3 cellular contexts compared by ENCODE assay signal in the genomic region with DNA sequence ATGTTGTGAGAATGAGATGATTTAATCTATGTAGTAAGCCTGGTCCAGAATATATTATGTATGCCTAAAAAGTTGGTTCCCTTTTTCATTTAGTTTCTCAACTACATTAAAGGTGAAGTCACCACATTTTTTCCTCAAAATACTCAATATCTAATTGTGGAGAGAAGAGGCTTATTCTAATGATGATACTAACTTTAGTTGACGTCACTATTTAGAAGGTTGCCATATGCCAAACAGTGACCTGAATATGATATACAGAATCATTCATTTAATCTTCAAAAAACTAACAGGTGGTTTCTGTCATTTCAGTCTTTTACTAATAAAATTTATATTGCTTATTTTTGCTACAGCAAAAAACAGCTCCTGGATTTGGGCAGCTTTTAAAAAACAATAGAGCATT.
A peak's percentile ranks its signal among the peaks of the same experiment; 100 is the strongest.
TF ChIP-seq lines count a peak whose summit lies in the region.

No MANE protein-coding gene starts in this region.

TF ChIP-seq in HepG2, 621 proteins besides CTCF, POLR2A, EP300 and RAD21:
- TF ChIP-seq CREB1 (IDR thresholded peaks at IDR 0.05) (peak; percentile 66; the same call in 1 of the 2 replicates), CREB1 (CRISPR knock-in tag; IDR thresholded peaks at IDR 0.05) (no peak), GABPA (IDR thresholded peaks at IDR 0.05; ENCODE audit: low read depth, low read length) (no peak), GABPA (CRISPR knock-in tag; IDR thresholded peaks at IDR 0.05; ENCODE audit: low read depth) (no peak), ZHX1 (CRISPR knock-in tag; IDR thresholded peaks at IDR 0.05; ENCODE audit: low read depth) (no peak), ZBTB4 (CRISPR knock-in tag; IDR thresholded peaks at IDR 0.05; ENCODE audit: borderline replicate concordance) (no peak), KLF6 (CRISPR knock-in tag; IDR thresholded peaks at IDR 0.05) (no peak), ATF7 (IDR thresholded peaks at IDR 0.05) (peak; percentile 73), ATF7 (CRISPR knock-in tag; IDR thresholded peaks at IDR 0.05) (no peak), ZFP36L1 (CRISPR knock-in tag; IDR thresholded peaks at IDR 0.05) (no peak), KAT7 (CRISPR knock-in tag; IDR thresholded peaks at IDR 0.05; ENCODE audit: borderline replicate concordance) (no peak)

TF ChIP-seq in HEK293, 187 proteins besides CTCF, POLR2A, EP300 and RAD21:
- TF ChIP-seq, protein P1, sequence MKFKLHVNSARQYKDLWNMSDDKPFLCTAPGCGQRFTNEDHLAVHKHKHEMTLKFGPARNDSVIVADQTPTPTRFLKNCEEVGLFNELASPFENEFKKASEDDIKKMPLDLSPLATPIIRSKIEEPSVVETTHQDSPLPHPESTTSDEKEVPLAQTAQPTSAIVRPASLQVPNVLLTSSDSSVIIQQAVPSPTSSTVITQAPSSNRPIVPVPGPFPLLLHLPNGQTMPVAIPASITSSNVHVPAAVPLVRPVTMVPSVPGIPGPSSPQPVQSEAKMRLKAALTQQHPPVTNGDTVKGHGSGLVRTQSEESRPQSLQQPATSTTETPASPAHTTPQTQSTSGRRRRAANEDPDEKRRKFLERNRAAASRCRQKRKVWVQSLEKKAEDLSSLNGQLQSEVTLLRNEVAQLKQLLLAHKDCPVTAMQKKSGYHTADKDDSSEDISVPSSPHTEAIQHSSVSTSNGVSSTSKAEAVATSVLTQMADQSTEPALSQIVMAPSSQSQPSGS (tag by site-specific recombination; IDR thresholded peaks at IDR 0.05; ENCODE audit: low read depth), result 0 out of 2 replicates have a peak, but pooled peaks have one; percentile 16
- no peak for TF ChIP-seq ZNF138 (tag by site-specific recombination; IDR thresholded peaks at IDR 0.05; ENCODE audit: borderline replicate concordance)

TF ChIP-seq in GM12878, 131 proteins besides CTCF, POLR2A, EP300 and RAD21 (continued from another document):
- 0 out of 2 replicates have a peak, but pooled peaks have one; percentile 12 for TF ChIP-seq ATF7 (IDR thresholded peaks at IDR 0.05; ENCODE audit: low read depth)
- no peak for TF ChIP-seq ELK1 (IDR thresholded peaks at IDR 0.05; ENCODE audit: low read depth, low read length)
- no peak for TF ChIP-seq ZBTB4 (CRISPR knock-in tag; IDR thresholded peaks at IDR 0.05)
- TF ChIP-seq BRCA1 (IDR thresholded peaks at IDR 0.05; ENCODE audit: low read depth, low read length), result no peak
- no peak for TF ChIP-seq HSF1 (IDR thresholded peaks at IDR 0.05; ENCODE audit: low read depth, low read length)
TF ChIP-seq in GM12878: peak in this region for 1.
